ENCODE assay signal across 8 cellular contexts in the genomic region with DNA sequence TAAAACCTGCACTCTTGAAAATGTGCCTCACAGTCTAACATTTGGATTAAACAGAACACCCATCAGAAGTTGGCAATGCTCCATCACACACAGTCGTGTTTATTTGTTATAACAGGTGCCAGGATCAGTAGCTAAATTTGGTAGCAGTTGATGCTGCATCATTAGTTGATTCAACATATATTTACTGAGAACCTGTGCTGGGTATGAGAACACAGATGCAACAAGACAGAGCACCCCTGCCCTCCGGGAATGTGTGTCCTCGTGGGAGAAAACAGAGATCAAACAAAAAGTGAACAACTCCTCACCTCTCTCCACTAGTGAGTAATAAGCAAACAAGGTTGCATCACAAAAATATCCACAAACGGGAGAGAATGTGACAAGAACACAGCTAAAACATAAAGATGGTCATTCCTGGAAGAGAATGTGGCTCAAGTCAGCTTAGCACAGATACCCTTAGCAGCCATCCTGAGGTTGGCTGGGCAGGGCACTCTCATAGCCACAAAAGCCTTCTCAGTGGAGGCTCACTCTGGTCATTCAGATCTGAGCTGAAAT. TPM values are rescaled to one million over a fixed set of nuclear protein-coding genes. Genes with fewer than 3 reads are reported as not detected.
DNase-seq lines count a peak whose midpoint lies in the region; ATAC-seq lines count a peak whose summit lies in the region.

No MANE protein-coding gene starts in this region.

- no peaks in the 10 kb centered on the region for H3K27me3 Mint-ChIP-seq in activated CD4-positive, alpha-beta T cell treated with anti-CD3 and anti-CD28 coated beads, Interleukin-2, amount 10 ng/mL, durations not matched to agents 24 days and 14 days
- no peaks in the 10 kb centered on the region for H3K27me3 Mint-ChIP-seq in stimulated activated naive CD8-positive, alpha-beta T cell treated with anti-CD3 and anti-CD28 coated beads, Interleukin-15, amount 100 ng/mL, for 72 hours

- no peak for DNase-seq in activated CD4-positive, alpha-beta T cell treated with anti-CD3 and anti-CD28 coated beads, Interleukin-2, amount 10 ng/mL, durations not matched to agents 24 days and 14 days
- no peak for DNase-seq in activated CD4-positive, alpha-beta T cell treated with anti-CD3 and anti-CD28 coated beads, Interleukin-2, amount 50 U/mL, for 1 hour
- DNase-seq in NCI-H2196 (lab: John Stamatoyannopoulos, UW; ENCODE audit: unreplicated experiment) = peak; percentile 43
- peak; percentile 36 for DNase-seq in dermis blood vessel endothelial cell
- no peak for DNase-seq in stimulated activated naive CD8-positive, alpha-beta T cell treated with anti-CD3 and anti-CD28 coated beads, Interleukin-15, amount 100 ng/mL, for 72 hours
- no peak for DNase-seq in activated CD4-positive, alpha-beta T cell treated with anti-CD3 and anti-CD28 coated beads for 48 hours
- no peak for DNase-seq in glomerular visceral epithelial cell (ENCODE audit: extremely low spot score)

- intact Hi-C loops in activated CD4-positive, alpha-beta T cell treated with anti-CD3 and anti-CD28 coated beads, Interleukin-2, amount 10 ng/mL, durations not matched to agents 24 days and 14 days (cut with micrococcal nuclease) = loop anchor here (1.0 kb wide), 2 partner anchors 9 to 13 kb away; no protein-coding TSS in a partner anchor

- peaks cover 3% of the 10 kb centered on the region for H3K36me3 Mint-ChIP-seq in activated CD4-positive, alpha-beta T cell treated with anti-CD3 and anti-CD28 coated beads, Interleukin-2, amount 10 ng/mL, durations not matched to agents 24 days and 14 days (ENCODE audit: low read depth)

- ATAC-seq in stimulated activated naive CD8-positive, alpha-beta T cell treated with anti-CD3 and anti-CD28 coated beads, Interleukin-15, amount 100 ng/mL, for 72 hours = peak; percentile 52
- ATAC-seq in GM18519 (IDR thresholded peaks at IDR 0.05; ENCODE audit: low FRiP score, unreplicated experiment) = no peak

- peak overlapping the region; percentile 75 for H3K4me3 Mint-ChIP-seq in activated CD4-positive, alpha-beta T cell treated with anti-CD3 and anti-CD28 coated beads, Interleukin-2, amount 10 ng/mL, durations not matched to agents 24 days and 14 days
- H3K4me3 Mint-ChIP-seq in stimulated activated naive CD8-positive, alpha-beta T cell treated with anti-CD3 and anti-CD28 coated beads, Interleukin-15, amount 100 ng/mL, for 72 hours = peak overlapping the region; percentile 13 to 65

- peak overlapping the region; percentile 92 for H3K27ac Mint-ChIP-seq in activated CD4-positive, alpha-beta T cell treated with anti-CD3 and anti-CD28 coated beads, Interleukin-2, amount 10 ng/mL, durations not matched to agents 24 days and 14 days
- peak overlapping the region; percentile 79 to 87 for H3K27ac Mint-ChIP-seq in stimulated activated naive CD8-positive, alpha-beta T cell treated with anti-CD3 and anti-CD28 coated beads, Interleukin-15, amount 100 ng/mL, for 72 hours

- peaks cover 38% of the 10 kb centered on the region for H3K4me1 Mint-ChIP-seq in activated CD4-positive, alpha-beta T cell treated with anti-CD3 and anti-CD28 coated beads, Interleukin-2, amount 10 ng/mL, durations not matched to agents 24 days and 14 days
- peaks cover 46% of the 10 kb centered on the region for H3K4me1 Mint-ChIP-seq in stimulated activated naive CD8-positive, alpha-beta T cell treated with anti-CD3 and anti-CD28 coated beads, Interleukin-15, amount 100 ng/mL, for 72 hours

- no peaks in the 10 kb centered on the region for H3K9me3 Mint-ChIP-seq in activated CD4-positive, alpha-beta T cell treated with anti-CD3 and anti-CD28 coated beads, Interleukin-2, amount 10 ng/mL, durations not matched to agents 24 days and 14 days
- no peaks in the 10 kb centered on the region for H3K9me3 Mint-ChIP-seq in stimulated activated naive CD8-positive, alpha-beta T cell treated with anti-CD3 and anti-CD28 coated beads, Interleukin-15, amount 100 ng/mL, for 72 hours

RNA-seq across cellular contexts. Expression of gene LBR, which starts 26.3 kb away (rescaled TPM):
- 189 and 195 TPM in 2 replicates for total RNA-seq in activated CD4-positive, alpha-beta T cell treated with anti-CD3 and anti-CD28 coated beads, Interleukin-2, amount 10 ng/mL, durations not matched to agents 24 days and 14 days
- 132 and 156 TPM in 2 replicates for total RNA-seq in dermis blood vessel endothelial cell

Comparison
In these comparisons a context has a peak if more than half of its experiments do, and no peak if none do; other contexts are left out.
1. DNase-seq: peak in NCI-H2196 (single experiment) and dermis blood vessel endothelial cell (single experiment); none in activated CD4-positive, alpha-beta T cell treated with anti-CD3 and anti-CD28 coated beads, Interleukin-2, amount 10 ng/mL, durations not matched to agents 24 days and 14 days (single experiment), activated CD4-positive, alpha-beta T cell treated with anti-CD3 and anti-CD28 coated beads, Interleukin-2, amount 50 U/mL, for 1 hour (single experiment), stimulated activated naive CD8-positive, alpha-beta T cell treated with anti-CD3 and anti-CD28 coated beads, Interleukin-15, amount 100 ng/mL, for 72 hours (0 of 2), activated CD4-positive, alpha-beta T cell treated with anti-CD3 and anti-CD28 coated beads for 48 hours (single experiment) and glomerular visceral epithelial cell (single experiment).